27 cellular contexts compared by ENCODE assay signal in the genomic region with DNA sequence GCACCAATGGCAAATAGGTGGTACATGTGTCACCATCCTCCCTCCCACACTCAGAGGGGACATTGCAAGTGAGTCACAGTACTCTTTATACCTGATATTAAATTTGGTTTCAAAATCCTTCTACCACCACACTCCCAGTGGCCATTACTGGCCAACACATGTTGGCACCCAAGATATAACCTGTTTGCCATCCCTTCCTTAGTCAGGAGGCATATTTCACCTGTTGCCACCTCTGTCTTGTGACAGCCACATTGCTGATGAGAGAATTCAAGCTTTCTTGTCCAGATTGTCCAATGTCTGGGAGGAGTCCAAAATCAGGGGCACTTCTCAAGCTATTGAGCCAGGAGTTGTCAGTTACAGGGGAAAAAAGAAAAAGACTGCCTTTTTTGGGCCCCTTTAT.
"Had no signal": no experiment of that assay in that cellular context is flagged by ENCODE, and none has a peak within 500 bp of the region (broad histone marks: within the 10 kb centered on the region; RNA-seq: fewer than 3 reads in every experiment).

No MANE protein-coding gene starts in this region.

- H3K27me3 ChIP-seq: dorsolateral prefrontal cortex, gastroesophageal sphincter, heart left ventricle, hepatocyte, left lung, ovary, sigmoid colon, stomach, tibial artery, upper lobe of right lung, uterus had no signal

- H3K4me3 ChIP-seq: dorsolateral prefrontal cortex, gastroesophageal sphincter, heart left ventricle, hepatocyte, left lung, mucosa of descending colon, ovary, psoas muscle, sigmoid colon, stomach, tibial artery, upper lobe of right lung, uterus had no signal

- H3K9me3 ChIP-seq: gastroesophageal sphincter, heart left ventricle, left lung, mucosa of descending colon, ovary, psoas muscle, sigmoid colon, stomach, tibial artery, upper lobe of right lung, uterus had no signal

- H3K36me3 ChIP-seq: gastroesophageal sphincter, left lung, ovary, sigmoid colon, stomach, tibial artery, upper lobe of right lung, uterus had no signal

- H3K27ac ChIP-seq: dorsolateral prefrontal cortex, epithelial cell of prostate, gastroesophageal sphincter, heart left ventricle, hepatocyte, left lung, ovary, psoas muscle, sigmoid colon, stomach, tibial artery, upper lobe of right lung, uterus had no signal

- DNase-seq: dorsolateral prefrontal cortex; effector CD4-positive, alpha-beta T cell; foreskin fibroblast; heart left ventricle; left cardiac atrium; left lung; mesenchymal stem cell; mucosa of descending colon; natural killer cell; occipital lobe; ovary; posterior cingulate gyrus; psoas muscle; right cardiac atrium; sigmoid colon; stimulated activated CD4-positive, alpha-beta T cell treated with anti-CD3 and anti-CD28 coated beads, Interleukin-2, amount 100 ng/mL, for 24 hours; stimulated activated CD4-positive, alpha-beta T cell treated with anti-CD3 and anti-CD28 coated beads, Interleukin-4, amount 100 ng/mL, for 24 hours; stimulated activated naive CD4-positive, alpha-beta T cell treated with Interleukin-2 at 50 U/mL for 16 hours; stomach; tibial artery; upper lobe of right lung; uterus had no signal

- H3K4me1 ChIP-seq: gastroesophageal sphincter, left lung, psoas muscle, sigmoid colon, stomach, uterus had no signal

- ATAC-seq: esophagus mucosa; gastroesophageal sphincter; heart left ventricle; left cardiac atrium; left lung; mucosa of descending colon; natural killer cell; psoas muscle; right cardiac atrium; stimulated activated effector memory CD8-positive, alpha-beta T cell treated with anti-CD3 and anti-CD28 coated beads, Interleukin-12 subunit alpha, Interleukin-12 subunit beta, amount 100 ng/mL, for 72 hours; upper lobe of right lung had no signal
